In the genomic region with DNA sequence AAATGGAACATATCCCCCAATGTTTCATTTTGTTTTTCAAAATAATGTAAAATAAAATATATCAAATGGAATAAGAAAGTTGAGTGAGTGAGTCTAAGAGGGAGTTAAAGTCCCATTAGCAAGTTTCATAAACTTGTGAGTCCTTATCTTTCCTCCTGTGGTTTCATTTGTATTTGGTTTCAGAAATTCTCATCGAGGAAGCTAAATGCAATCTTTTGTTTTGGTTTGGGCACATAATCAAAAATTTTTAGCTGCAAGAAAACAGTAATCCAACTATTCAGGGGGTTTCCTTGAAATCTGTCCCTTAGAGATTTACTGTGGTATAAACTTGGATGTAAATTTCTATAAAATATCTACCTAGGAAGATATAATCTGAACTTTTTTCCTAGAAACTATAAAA, we compare ENCODE assay signal across 1 cellular context.
TF ChIP-seq lines count a peak whose summit lies in the region.

No MANE protein-coding gene starts in this region.

TF ChIP-seq in HepG2, 621 proteins besides CTCF, POLR2A, EP300 and RAD21 (continued from another document):
- TF ChIP-seq ZHX1 (CRISPR knock-in tag; IDR thresholded peaks at IDR 0.05; ENCODE audit: low read depth) (no peak), ZNF441 (CRISPR knock-in tag; IDR thresholded peaks at IDR 0.05; ENCODE audit: borderline replicate concordance) (no peak), EEA1 (CRISPR knock-in tag; IDR thresholded peaks at IDR 0.05; ENCODE audit: borderline replicate concordance) (no peak), SRY (CRISPR knock-in tag; IDR thresholded peaks at IDR 0.05) (no peak), ZNF260 (CRISPR knock-in tag; IDR thresholded peaks at IDR 0.05; ENCODE audit: borderline replicate concordance, low read depth) (no peak), KLF12 (CRISPR knock-in tag; IDR thresholded peaks at IDR 0.05; ENCODE audit: borderline replicate concordance) (no peak), SOX5 (CRISPR knock-in tag; IDR thresholded peaks at IDR 0.05; ENCODE audit: borderline replicate concordance) (no peak), ZBTB42 (CRISPR knock-in tag; IDR thresholded peaks at IDR 0.05) (no peak), IRF2 (CRISPR knock-in tag; IDR thresholded peaks at IDR 0.05) (no peak), NRL (CRISPR knock-in tag; IDR thresholded peaks at IDR 0.05; ENCODE audit: borderline replicate concordance) (no peak), RELA (CRISPR knock-in tag; IDR thresholded peaks at IDR 0.05) (no peak), ZNF274 (CRISPR knock-in tag; IDR thresholded peaks at IDR 0.05) (no peak)
- TF ChIP-seq, protein P1, sequence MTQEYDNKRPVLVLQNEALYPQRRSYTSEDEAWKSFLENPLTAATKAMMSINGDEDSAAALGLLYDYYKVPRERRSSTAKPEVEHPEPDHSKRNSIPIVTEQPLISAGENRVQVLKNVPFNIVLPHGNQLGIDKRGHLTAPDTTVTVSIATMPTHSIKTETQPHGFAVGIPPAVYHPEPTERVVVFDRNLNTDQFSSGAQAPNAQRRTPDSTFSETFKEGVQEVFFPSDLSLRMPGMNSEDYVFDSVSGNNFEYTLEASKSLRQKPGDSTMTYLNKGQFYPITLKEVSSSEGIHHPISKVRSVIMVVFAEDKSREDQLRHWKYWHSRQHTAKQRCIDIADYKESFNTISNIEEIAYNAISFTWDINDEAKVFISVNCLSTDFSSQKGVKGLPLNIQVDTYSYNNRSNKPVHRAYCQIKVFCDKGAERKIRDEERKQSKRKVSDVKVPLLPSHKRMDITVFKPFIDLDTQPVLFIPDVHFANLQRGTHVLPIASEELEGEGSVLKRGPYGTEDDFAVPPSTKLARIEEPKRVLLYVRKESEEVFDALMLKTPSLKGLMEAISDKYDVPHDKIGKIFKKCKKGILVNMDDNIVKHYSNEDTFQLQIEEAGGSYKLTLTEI (CRISPR knock-in tag; conservative IDR thresholded peaks at IDR 0.05): no peak
- TF ChIP-seq, protein P2, sequence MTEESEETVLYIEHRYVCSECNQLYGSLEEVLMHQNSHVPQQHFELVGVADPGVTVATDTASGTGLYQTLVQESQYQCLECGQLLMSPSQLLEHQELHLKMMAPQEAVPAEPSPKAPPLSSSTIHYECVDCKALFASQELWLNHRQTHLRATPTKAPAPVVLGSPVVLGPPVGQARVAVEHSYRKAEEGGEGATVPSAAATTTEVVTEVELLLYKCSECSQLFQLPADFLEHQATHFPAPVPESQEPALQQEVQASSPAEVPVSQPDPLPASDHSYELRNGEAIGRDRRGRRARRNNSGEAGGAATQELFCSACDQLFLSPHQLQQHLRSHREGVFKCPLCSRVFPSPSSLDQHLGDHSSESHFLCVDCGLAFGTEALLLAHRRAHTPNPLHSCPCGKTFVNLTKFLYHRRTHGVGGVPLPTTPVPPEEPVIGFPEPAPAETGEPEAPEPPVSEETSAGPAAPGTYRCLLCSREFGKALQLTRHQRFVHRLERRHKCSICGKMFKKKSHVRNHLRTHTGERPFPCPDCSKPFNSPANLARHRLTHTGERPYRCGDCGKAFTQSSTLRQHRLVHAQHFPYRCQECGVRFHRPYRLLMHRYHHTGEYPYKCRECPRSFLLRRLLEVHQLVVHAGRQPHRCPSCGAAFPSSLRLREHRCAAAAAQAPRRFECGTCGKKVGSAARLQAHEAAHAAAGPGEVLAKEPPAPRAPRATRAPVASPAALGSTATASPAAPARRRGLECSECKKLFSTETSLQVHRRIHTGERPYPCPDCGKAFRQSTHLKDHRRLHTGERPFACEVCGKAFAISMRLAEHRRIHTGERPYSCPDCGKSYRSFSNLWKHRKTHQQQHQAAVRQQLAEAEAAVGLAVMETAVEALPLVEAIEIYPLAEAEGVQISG (CRISPR knock-in tag; IDR thresholded peaks at IDR 0.05): no peak
TF ChIP-seq in HepG2: peak in this region for 0.
